In genomic region chr19:54415901-54416621, GRCh38 we compare ENCODE assay signal across 15 cellular contexts. TPM values are rescaled to one million over a fixed set of nuclear protein-coding genes. Genes with fewer than 3 reads are reported as not detected.
DNase-seq lines count a peak whose midpoint lies in the region; ATAC-seq, FAIRE-seq and TF ChIP-seq lines count a peak whose summit lies in the region.
"Had no signal": no experiment of that assay in that cellular context is flagged by ENCODE, and none has a peak within 500 bp of the region (broad histone marks: within the 10 kb centered on the region; RNA-seq: fewer than 3 reads in every experiment).

No MANE protein-coding gene starts in this region.

- H3K27me3 ChIP-seq in HepG2 (ENCODE audit: control insufficient read depth in 1 of 2, insufficient read depth in 2 of 2, low read length in 2 of 2), result no peaks in the 10 kb centered on the region
- no peaks in the 10 kb centered on the region for H3K27me3 ChIP-seq in right lobe of liver
- H3K27me3 ChIP-seq in dorsolateral prefrontal cortex, result peaks cover 0 to 27% (median 0%) of the 10 kb centered on the region in 45 donors

- no TSS peak for BruUV-seq in HepG2 (replicated peaks; lab: Mats Ljungman, UMichigan)

- peak overlapping the region; percentile 65 to 68 (median 66) for H3K4me3 ChIP-seq in HepG2 (replicated peaks in 1 of 3; ENCODE audit: insufficient read depth in 1 of 3, low read depth in 2 of 3, low read length in 3 of 3)
- H3K4me3 ChIP-seq in right lobe of liver, result no peak overlapping the region
- peak overlapping the region; percentile 53 to 96 (median 84) for H3K4me3 ChIP-seq in dorsolateral prefrontal cortex

- peaks cover 0 to 12% (median 0%) of the 10 kb centered on the region in 9 donors for H3K9me3 Mint-ChIP-seq in naive thymus-derived CD8-positive, alpha-beta T cell
- peaks cover 4% of the 10 kb centered on the region for H3K9me3 Mint-ChIP-seq in type B pancreatic cell
- H3K9me3 Mint-ChIP-seq: activated naive CD4-positive, alpha-beta T cell treated with anti-CD3 and anti-CD28 coated beads for 36 hours had no signal

- peaks cover 17 to 24% (median 20%) of the 10 kb centered on the region in 4 donors for H3K4me1 Mint-ChIP-seq in naive thymus-derived CD8-positive, alpha-beta T cell
- H3K4me1 Mint-ChIP-seq in type B pancreatic cell (ENCODE audit: unreplicated experiment), result peaks cover 20% of the 10 kb centered on the region

- CTCF ChIA-PET in HepG2 (lab: Yijun Ruan, JAX; ENCODE audit: low intra/inter-chr PET ratio, low total read pairs), result no interaction called here

- H4K20me1 ChIP-seq in HepG2 (ENCODE audit: insufficient read depth, low read length), result no peaks in the 10 kb centered on the region

- H3K4me3 Mint-ChIP-seq in naive thymus-derived CD8-positive, alpha-beta T cell, result peak overlapping the region in 6 of 10 donors; percentile 5 to 48 (median 24)
- H3K4me3 Mint-ChIP-seq in type B pancreatic cell, result peak overlapping the region; percentile 78
- H3K4me3 Mint-ChIP-seq: activated naive CD4-positive, alpha-beta T cell treated with anti-CD3 and anti-CD28 coated beads for 36 hours had no signal

- in situ Hi-C loops in HepG2 (cut with HindIII; ENCODE audit: extremely low pct_ligation_motif_present, low pct_unique_long_range_greater_than_20kb), result no loop called here

- TF ChIP-seq POLR2A in HepG2 (IDR thresholded peaks at IDR 0.05; ENCODE audit: insufficient read depth in 1 of 2, low read depth in 2 of 2, low read length in 2 of 2), result no peak
- TF ChIP-seq POLR2A in right lobe of liver (IDR thresholded peaks at IDR 0.05), result no peak

- no peak for ATAC-seq in HepG2
- ATAC-seq in right lobe of liver, result no peak
- ATAC-seq in naive thymus-derived CD8-positive, alpha-beta T cell, result no peak
- ATAC-seq: sciatic nerve had no signal

- no peaks in the 10 kb centered on the region for H3K79me2 ChIP-seq in HepG2 (ENCODE audit: insufficient read depth, low read length)

- intact Hi-C loops in HepG2 (cut with micrococcal nuclease; ENCODE audit: unreplicated experiment), result no loop called here
- intact Hi-C loops in right lobe of liver (cut with DNase I), result no loop called here
- intact Hi-C loops in dorsolateral prefrontal cortex (cut with DNase I), result loop anchor here in 1 of 2 donors (2.0 kb wide), 1 partner anchor 25 kb away; no protein-coding TSS in a partner anchor

- no peak overlapping the region for H3K27ac Mint-ChIP-seq in naive thymus-derived CD8-positive, alpha-beta T cell
- H3K27ac Mint-ChIP-seq in type B pancreatic cell, result no peak overlapping the region
- H3K27ac Mint-ChIP-seq: activated naive CD4-positive, alpha-beta T cell treated with anti-CD3 and anti-CD28 coated beads for 36 hours had no signal

- peak overlapping the region; percentile 54 for H3K9ac ChIP-seq in HepG2 (ENCODE audit: insufficient read depth, low read depth, low read length)

- H3K36me3 Mint-ChIP-seq in naive thymus-derived CD8-positive, alpha-beta T cell, result peaks cover 0 to 10% (median 0%) of the 10 kb centered on the region in 3 donors
- peaks cover 5% of the 10 kb centered on the region for H3K36me3 Mint-ChIP-seq in type B pancreatic cell

- H3K36me3 ChIP-seq in HepG2 (replicated peaks in 1 of 2; ENCODE audit: control insufficient read depth in 1 of 2, insufficient read depth in 2 of 2, low read length in 2 of 2), result no peaks in the 10 kb centered on the region
- no peaks in the 10 kb centered on the region for H3K36me3 ChIP-seq in right lobe of liver

- no peak overlapping the region for H3K27ac ChIP-seq in HepG2 (ENCODE audit: extremely low read length, insufficient read depth, low read length)
- H3K27ac ChIP-seq in right lobe of liver, result no peak overlapping the region
- peak overlapping the region; percentile 85 to 100 (median 99) for H3K27ac ChIP-seq in dorsolateral prefrontal cortex

- POLR2A ChIA-PET in HepG2 (lab: Yijun Ruan, JAX), result no interaction called here
- POLR2A ChIA-PET in naive thymus-derived CD8-positive, alpha-beta T cell (lab: Charles Lee), result interaction anchor here (1.2 kb wide), 1 partner anchor 33 kb away, joined by 4 read pairs; the partner anchor contains the start of gene LENG8

- TF ChIP-seq CTCF in HepG2 (CRISPR knock-in tag; IDR thresholded peaks at IDR 0.05) (no peak), right lobe of liver (IDR thresholded peaks at IDR 0.05) (no peak), dorsolateral prefrontal cortex (IDR thresholded peaks at IDR 0.05 in 54 of 56, conservative IDR thresholded peaks at IDR 0.05 in 2 of 56; ENCODE audit: low read depth in 1 of 56, partially characterized antibody in 56 of 56) (no peak), type B pancreatic cell (conservative IDR thresholded peaks at IDR 0.05) (no peak)

- FAIRE-seq in HepG2 (lab: Jason Lieb, UNC), result no peak

- no peak overlapping the region for H2AFZ ChIP-seq in HepG2 (ENCODE audit: low read length)

- no peak for TF ChIP-seq RAD21 in HepG2 (CRISPR knock-in tag; IDR thresholded peaks at IDR 0.05)

- no peaks in the 10 kb centered on the region for H3K9me3 ChIP-seq in HepG2 (ENCODE audit: low read length)
- H3K9me3 ChIP-seq in right lobe of liver, result no peaks in the 10 kb centered on the region

- peak overlapping the region; percentile 66 for H3K4me2 ChIP-seq in HepG2 (ENCODE audit: low read depth, low read length)

- H3K27me3 Mint-ChIP-seq in naive thymus-derived CD8-positive, alpha-beta T cell, result peaks cover 18 to 54% (median 44%) of the 10 kb centered on the region in 5 donors
- peaks cover 57% of the 10 kb centered on the region for H3K27me3 Mint-ChIP-seq in type B pancreatic cell

- TF ChIP-seq EP300 in HepG2 (IDR thresholded peaks at IDR 0.05; ENCODE audit: low read depth in 2 of 2, low read length in 2 of 2) (no peak), HepG2 (CRISPR knock-in tag; IDR thresholded peaks at IDR 0.05; ENCODE audit: borderline replicate concordance) (no peak)

- 19% methylated on average over 20 of the region's 25 CpGs for WGBS in HepG2 (ENCODE audit: low lambda C conversion rate)
- WGBS in right lobe of liver (ENCODE audit: insufficient coverage, low coverage, low lambda C conversion rate, missing lambda C conversion rate), result under 1% methylated on average over 18 of the region's 25 CpGs

- peaks cover 58% of the 10 kb centered on the region for H3K4me1 ChIP-seq in HepG2 (ENCODE audit: insufficient read depth, low read length)
- H3K4me1 ChIP-seq in right lobe of liver, result no peaks in the 10 kb centered on the region

- DNase-seq in HepG2 (ENCODE audit: low spot score) (no peak), right lobe of liver (no peak), dorsolateral prefrontal cortex (no peak), type B pancreatic cell (ENCODE audit: extremely low spot score, unreplicated experiment) (no peak), T-helper 2 cell (no peak), NCI-H1048 (lab: John Stamatoyannopoulos, UW) (no peak), H4 (ENCODE audit: low spot score) (no peak)
- DNase-seq in naive thymus-derived CD8-positive, alpha-beta T cell, result no peak
- DNase-seq: central memory CD4-positive, alpha-beta T cell; KBM-7; NCI-H146; NCI-H446 treated with DMSO at 0.1 percent for 48 hours; SW 1271 had no signal

RNA-seq across cellular contexts. Expression of gene TTYH1, which starts 0.8 kb away (rescaled TPM):
- total RNA-seq in HepG2 (2016; rRNA removed; fragmentation: Illumina TruSeq; extraction: Trizol), result 10.6 and 19.9 TPM in 2 replicates
- 24.8 and 26.4 TPM in 2 replicates for total RNA-seq in HepG2 (2016; cell fraction: cytosol; rRNA removed; fragmentation: Illumina TruSeq; extraction: Trizol; ENCODE audit: low read depth)
- total RNA-seq in HepG2 (2016; cell fraction: insoluble cytoplasmic fraction; rRNA removed; fragmentation: Illumina TruSeq; extraction: Trizol), result 9.4 and 21.3 TPM in 2 replicates
- 27.7 and 30.4 TPM in 2 replicates for total RNA-seq in HepG2 (2016; cell fraction: membrane; rRNA removed; fragmentation: Illumina TruSeq; extraction: Trizol)
- 16.5 and 20.3 TPM in 2 replicates for total RNA-seq in HepG2 (2016; cell fraction: nucleus; rRNA removed; fragmentation: Illumina TruSeq; extraction: Trizol)
- 6.9 and 8.9 TPM in 2 replicates for polyA plus RNA-seq in HepG2 (2011; rRNA removed)
- 7.0 and 10.7 TPM in 2 replicates for polyA plus RNA-seq in HepG2 (2011; cell fraction: cytosol; rRNA removed)
- polyA plus RNA-seq in HepG2 (2011; cell fraction: nucleus; rRNA removed), result 13.2 and 17.7 TPM in 2 replicates
- polyA plus RNA-seq in HepG2 (2012), result 4.1 and 6.2 TPM in 2 replicates
- 27.2 and 29.7 TPM in 2 replicates for polyA plus RNA-seq in HepG2 (2016; cell fraction: cytosol; fragmentation: Illumina TruSeq; extraction: Trizol; ENCODE audit: low read depth)
- 11.5 and 12.2 TPM in 2 replicates for polyA plus RNA-seq in HepG2 (2016; cell fraction: insoluble cytoplasmic fraction; fragmentation: Illumina TruSeq; extraction: Trizol; ENCODE audit: low read depth)
- polyA plus RNA-seq in HepG2 (2016; cell fraction: membrane; fragmentation: Illumina TruSeq; extraction: Trizol; ENCODE audit: low read depth), result 29.0 and 29.3 TPM in 2 replicates
- 34.6 and 38.5 TPM in 2 replicates for polyA plus RNA-seq in HepG2 (2016; cell fraction: nucleus; fragmentation: Illumina TruSeq; extraction: Trizol; ENCODE audit: insufficient read depth, low read depth)
- 15.4 TPM in 1 of 2 replicates, not detected in the other for polyA minus RNA-seq in HepG2 (2011; rRNA and poly(A)+ RNA removed; ENCODE audit: low replicate concordance)
- 6.2 and 9.2 TPM in 2 replicates for polyA minus RNA-seq in HepG2 (2011; cell fraction: cytosol; rRNA and poly(A)+ RNA removed)
- 2.6 and 3.9 TPM in 2 replicates for polyA minus RNA-seq in HepG2 (2011; cell fraction: nucleus; rRNA and poly(A)+ RNA removed)
- under 1 TPM in 5 of 6 experiments, not detected in 1; 0.30 to 0.93 (median 0.35) TPM for total RNA-seq in right lobe of liver
- 100 to 1,000 TPM; 150 to 805 (median 333) TPM for total RNA-seq in dorsolateral prefrontal cortex
- total RNA-seq in naive thymus-derived CD8-positive, alpha-beta T cell, result not detected
- polyA plus RNA-seq in naive thymus-derived CD8-positive, alpha-beta T cell, result under 1 TPM in 2 of 3 donors, not detected in 1; 0.04 to 0.65 TPM
- 8.7 and 50.7 TPM in 2 replicates for total RNA-seq in type B pancreatic cell (ENCODE audit: low replicate concordance)
- total RNA-seq in H4 (2014; rRNA removed; shearing (Covaris generic)), result not detected in 2 replicates
- total RNA-seq: activated naive CD4-positive, alpha-beta T cell treated with anti-CD3 and anti-CD28 coated beads for 36 hours had no signal

RNA-seq across cellular contexts. Expression of gene LENG8, which starts 32.9 kb away (rescaled TPM):
- total RNA-seq in HepG2 (2016; rRNA removed; fragmentation: Illumina TruSeq; extraction: Trizol), result 5.8 and 14.3 TPM in 2 replicates
- 1.1 and 2.1 TPM in 2 replicates for total RNA-seq in HepG2 (2016; cell fraction: cytosol; rRNA removed; fragmentation: Illumina TruSeq; extraction: Trizol; ENCODE audit: low read depth)
- 4.7 and 13.0 TPM in 2 replicates for total RNA-seq in HepG2 (2016; cell fraction: insoluble cytoplasmic fraction; rRNA removed; fragmentation: Illumina TruSeq; extraction: Trizol)
- 4.0 TPM in 2 replicates for total RNA-seq in HepG2 (2016; cell fraction: membrane; rRNA removed; fragmentation: Illumina TruSeq; extraction: Trizol)
- total RNA-seq in HepG2 (2016; cell fraction: nucleus; rRNA removed; fragmentation: Illumina TruSeq; extraction: Trizol), result 28.1 and 29.6 TPM in 2 replicates
- polyA plus RNA-seq in HepG2 (2011; rRNA removed), result 38.3 and 41.9 TPM in 2 replicates
- polyA plus RNA-seq in HepG2 (2011; cell fraction: cytosol; rRNA removed), result 3.2 and 6.8 TPM in 2 replicates
- 519 and 637 TPM in 2 replicates for polyA plus RNA-seq in HepG2 (2011; cell fraction: nucleus; rRNA removed)
- polyA plus RNA-seq in HepG2 (2012), result 46.6 and 63.0 TPM in 2 replicates
- polyA plus RNA-seq in HepG2 (2016; cell fraction: cytosol; fragmentation: Illumina TruSeq; extraction: Trizol; ENCODE audit: low read depth), result 0.46 and 0.71 TPM in 2 replicates
- 5.1 and 9.7 TPM in 2 replicates for polyA plus RNA-seq in HepG2 (2016; cell fraction: insoluble cytoplasmic fraction; fragmentation: Illumina TruSeq; extraction: Trizol; ENCODE audit: low read depth)
- polyA plus RNA-seq in HepG2 (2016; cell fraction: membrane; fragmentation: Illumina TruSeq; extraction: Trizol; ENCODE audit: low read depth), result 1.5 and 2.8 TPM in 2 replicates
- polyA plus RNA-seq in HepG2 (2016; cell fraction: nucleus; fragmentation: Illumina TruSeq; extraction: Trizol; ENCODE audit: insufficient read depth, low read depth), result 151 and 199 TPM in 2 replicates
- polyA minus RNA-seq in HepG2 (2011; rRNA and poly(A)+ RNA removed; ENCODE audit: low replicate concordance), result 27.1 and 40.7 TPM in 2 replicates
- 10.7 and 13.3 TPM in 2 replicates for polyA minus RNA-seq in HepG2 (2011; cell fraction: cytosol; rRNA and poly(A)+ RNA removed)
- 60.4 and 69.7 TPM in 2 replicates for polyA minus RNA-seq in HepG2 (2011; cell fraction: nucleus; rRNA and poly(A)+ RNA removed)
- total RNA-seq in right lobe of liver, result 10 to 100 TPM; 29.8 to 66.3 (median 41.1) TPM
- total RNA-seq in dorsolateral prefrontal cortex, result 100 to 1,000 TPM; 122 to 322 (median 204) TPM
- total RNA-seq in naive thymus-derived CD8-positive, alpha-beta T cell, result 100 to 1,000 TPM; 610 to 639 TPM
- 1 to 10 TPM; 4.5 to 8.6 (median 6.5) TPM for polyA plus RNA-seq in naive thymus-derived CD8-positive, alpha-beta T cell
- 135 and 196 TPM in 2 replicates for total RNA-seq in type B pancreatic cell (ENCODE audit: low replicate concordance)
- total RNA-seq in H4 (2014; rRNA removed; shearing (Covaris generic)), result 4.3 and 4.6 TPM in 2 replicates

RNA-seq across cellular contexts. Expression of gene LENG9, which starts 47.5 kb away (rescaled TPM):
- 1.5 and 2.9 TPM in 2 replicates for total RNA-seq in HepG2 (2016; rRNA removed; fragmentation: Illumina TruSeq; extraction: Trizol)
- total RNA-seq in HepG2 (2016; cell fraction: cytosol; rRNA removed; fragmentation: Illumina TruSeq; extraction: Trizol; ENCODE audit: low read depth), result 0.88 and 1.1 TPM in 2 replicates
- 1.8 and 2.6 TPM in 2 replicates for total RNA-seq in HepG2 (2016; cell fraction: insoluble cytoplasmic fraction; rRNA removed; fragmentation: Illumina TruSeq; extraction: Trizol)
- 1.8 and 2.1 TPM in 2 replicates for total RNA-seq in HepG2 (2016; cell fraction: membrane; rRNA removed; fragmentation: Illumina TruSeq; extraction: Trizol)
- 1.9 and 2.7 TPM in 2 replicates for total RNA-seq in HepG2 (2016; cell fraction: nucleus; rRNA removed; fragmentation: Illumina TruSeq; extraction: Trizol)
- 0.75 and 1.2 TPM in 2 replicates for polyA plus RNA-seq in HepG2 (2011; rRNA removed)
- 0.86 and 1.8 TPM in 2 replicates for polyA plus RNA-seq in HepG2 (2011; cell fraction: cytosol; rRNA removed)
- 1.7 TPM in 2 replicates for polyA plus RNA-seq in HepG2 (2011; cell fraction: nucleus; rRNA removed)
- 1.5 and 1.8 TPM in 2 replicates for polyA plus RNA-seq in HepG2 (2012)
- 0.32 and 0.38 TPM in 2 replicates for polyA plus RNA-seq in HepG2 (2016; cell fraction: cytosol; fragmentation: Illumina TruSeq; extraction: Trizol; ENCODE audit: low read depth)
- 1.4 and 1.5 TPM in 2 replicates for polyA plus RNA-seq in HepG2 (2016; cell fraction: insoluble cytoplasmic fraction; fragmentation: Illumina TruSeq; extraction: Trizol; ENCODE audit: low read depth)
- polyA plus RNA-seq in HepG2 (2016; cell fraction: membrane; fragmentation: Illumina TruSeq; extraction: Trizol; ENCODE audit: low read depth), result 0.65 and 1.0 TPM in 2 replicates
- polyA plus RNA-seq in HepG2 (2016; cell fraction: nucleus; fragmentation: Illumina TruSeq; extraction: Trizol; ENCODE audit: insufficient read depth, low read depth), result 0.95 and 1.2 TPM in 2 replicates
- polyA minus RNA-seq in HepG2 (2011; rRNA and poly(A)+ RNA removed; ENCODE audit: low replicate concordance), result 5.7 and 6.2 TPM in 2 replicates
- polyA minus RNA-seq in HepG2 (2011; cell fraction: cytosol; rRNA and poly(A)+ RNA removed), result 3.4 and 3.7 TPM in 2 replicates
- polyA minus RNA-seq in HepG2 (2011; cell fraction: nucleus; rRNA and poly(A)+ RNA removed), result 2.7 and 3.9 TPM in 2 replicates
- 1 to 10 TPM; 1.5 to 5.7 (median 3.3) TPM for total RNA-seq in right lobe of liver
- total RNA-seq in dorsolateral prefrontal cortex, result 1 to 10 TPM in 119 of 120 experiments, under 1 TPM in 1; 0.94 to 5.4 (median 3.1) TPM
- 1 to 10 TPM; 5.2 to 5.8 TPM for total RNA-seq in naive thymus-derived CD8-positive, alpha-beta T cell
- under 1 TPM in 2 of 3 donors, not detected in 1; 0.22 to 0.36 TPM for polyA plus RNA-seq in naive thymus-derived CD8-positive, alpha-beta T cell
- 3.9 and 4.2 TPM in 2 replicates for total RNA-seq in type B pancreatic cell (ENCODE audit: low replicate concordance)
- total RNA-seq in H4 (2014; rRNA removed; shearing (Covaris generic)), result 0.33 and 0.64 TPM in 2 replicates

RNA-seq across cellular contexts. Expression of gene LAIR1, which starts 51.3 kb away (rescaled TPM):
- total RNA-seq in HepG2 (2016; rRNA removed; fragmentation: Illumina TruSeq; extraction: Trizol) (0.70 and 1.2 TPM in 2 replicates), right lobe of liver (10 to 100 TPM in 2 of 6 experiments, 1 to 10 TPM in 4; 2.9 to 15.3 (median 4.9) TPM), dorsolateral prefrontal cortex (10 to 100 TPM in 89 of 120 experiments, 1 to 10 TPM in 31; 2.9 to 58.6 (median 14.1) TPM), type B pancreatic cell (ENCODE audit: low replicate concordance) (not detected in 2 replicates)
- total RNA-seq in HepG2 (2016; cell fraction: cytosol; rRNA removed; fragmentation: Illumina TruSeq; extraction: Trizol; ENCODE audit: low read depth), result 0.26 and 0.51 TPM in 2 replicates
- 0.95 and 1.0 TPM in 2 replicates for total RNA-seq in HepG2 (2016; cell fraction: insoluble cytoplasmic fraction; rRNA removed; fragmentation: Illumina TruSeq; extraction: Trizol)
- total RNA-seq in HepG2 (2016; cell fraction: membrane; rRNA removed; fragmentation: Illumina TruSeq; extraction: Trizol), result 0.79 and 1.1 TPM in 2 replicates
- 1.8 and 3.2 TPM in 2 replicates for total RNA-seq in HepG2 (2016; cell fraction: nucleus; rRNA removed; fragmentation: Illumina TruSeq; extraction: Trizol)
- 0.75 and 1.1 TPM in 2 replicates for polyA plus RNA-seq in HepG2 (2011; rRNA removed)
- polyA plus RNA-seq in HepG2 (2011; cell fraction: cytosol; rRNA removed), result 0.64 and 0.74 TPM in 2 replicates
- polyA plus RNA-seq in HepG2 (2011; cell fraction: nucleus; rRNA removed), result 1.1 and 1.5 TPM in 2 replicates
- polyA plus RNA-seq in HepG2 (2012), result 0.17 TPM in 1 of 2 replicates, not detected in the other
- polyA plus RNA-seq in HepG2 (2016; cell fraction: cytosol; fragmentation: Illumina TruSeq; extraction: Trizol; ENCODE audit: low read depth), result 0.64 and 0.71 TPM in 2 replicates
- polyA plus RNA-seq in HepG2 (2016; cell fraction: insoluble cytoplasmic fraction; fragmentation: Illumina TruSeq; extraction: Trizol; ENCODE audit: low read depth), result 1.0 and 1.2 TPM in 2 replicates
- polyA plus RNA-seq in HepG2 (2016; cell fraction: membrane; fragmentation: Illumina TruSeq; extraction: Trizol; ENCODE audit: low read depth), result 1.2 and 1.6 TPM in 2 replicates
- 2.8 and 3.2 TPM in 2 replicates for polyA plus RNA-seq in HepG2 (2016; cell fraction: nucleus; fragmentation: Illumina TruSeq; extraction: Trizol; ENCODE audit: insufficient read depth, low read depth)
- polyA minus RNA-seq in HepG2 (2011; rRNA and poly(A)+ RNA removed; ENCODE audit: low replicate concordance), result 0.66 TPM in 1 of 2 replicates, not detected in the other
- polyA minus RNA-seq in HepG2 (2011; cell fraction: cytosol; rRNA and poly(A)+ RNA removed), result 0.79 TPM in 1 of 2 replicates, not detected in the other
- 0.90 and 2.0 TPM in 2 replicates for polyA minus RNA-seq in HepG2 (2011; cell fraction: nucleus; rRNA and poly(A)+ RNA removed)
- 10 to 100 TPM; 67.4 to 71.1 TPM for total RNA-seq in naive thymus-derived CD8-positive, alpha-beta T cell
- polyA plus RNA-seq in naive thymus-derived CD8-positive, alpha-beta T cell, result 100 to 1,000 TPM in 1 of 3 donors, 10 to 100 TPM in 2; 58.3 to 104 (median 59.9) TPM
- 0.46 and 1.5 TPM in 2 replicates for total RNA-seq in H4 (2014; rRNA removed; shearing (Covaris generic))

RNA-seq across cellular contexts. Expression of gene CDC42EP5, which starts 57.0 kb away (rescaled TPM):
- total RNA-seq in HepG2 (2016; rRNA removed; fragmentation: Illumina TruSeq; extraction: Trizol) (0.83 and 1.6 TPM in 2 replicates), right lobe of liver (1 to 10 TPM; 1.3 to 3.7 (median 2.0) TPM), dorsolateral prefrontal cortex (10 to 100 TPM in 2 of 120 experiments, 1 to 10 TPM in 116, under 1 TPM in 2; 0.66 to 11.0 (median 3.4) TPM), type B pancreatic cell (ENCODE audit: low replicate concordance) (16.1 and 24.3 TPM in 2 replicates)
- total RNA-seq in HepG2 (2016; cell fraction: cytosol; rRNA removed; fragmentation: Illumina TruSeq; extraction: Trizol; ENCODE audit: low read depth), result 1.4 and 3.2 TPM in 2 replicates
- 1.00 and 1.6 TPM in 2 replicates for total RNA-seq in HepG2 (2016; cell fraction: insoluble cytoplasmic fraction; rRNA removed; fragmentation: Illumina TruSeq; extraction: Trizol)
- 1.4 and 1.9 TPM in 2 replicates for total RNA-seq in HepG2 (2016; cell fraction: membrane; rRNA removed; fragmentation: Illumina TruSeq; extraction: Trizol)
- not detected in 2 replicates for total RNA-seq in HepG2 (2016; cell fraction: nucleus; rRNA removed; fragmentation: Illumina TruSeq; extraction: Trizol)
- 0.34 and 0.41 TPM in 2 replicates for polyA plus RNA-seq in HepG2 (2011; rRNA removed)
- polyA plus RNA-seq in HepG2 (2011; cell fraction: cytosol; rRNA removed), result 0.37 and 0.90 TPM in 2 replicates
- 0.35 and 0.56 TPM in 2 replicates for polyA plus RNA-seq in HepG2 (2011; cell fraction: nucleus; rRNA removed)
- polyA plus RNA-seq in HepG2 (2012), result 0.92 and 0.97 TPM in 2 replicates
- polyA plus RNA-seq in HepG2 (2016; cell fraction: cytosol; fragmentation: Illumina TruSeq; extraction: Trizol; ENCODE audit: low read depth), result 2.2 and 4.1 TPM in 2 replicates
- polyA plus RNA-seq in HepG2 (2016; cell fraction: insoluble cytoplasmic fraction; fragmentation: Illumina TruSeq; extraction: Trizol; ENCODE audit: low read depth), result 2.3 and 3.1 TPM in 2 replicates
- 4.7 and 5.9 TPM in 2 replicates for polyA plus RNA-seq in HepG2 (2016; cell fraction: membrane; fragmentation: Illumina TruSeq; extraction: Trizol; ENCODE audit: low read depth)
- polyA plus RNA-seq in HepG2 (2016; cell fraction: nucleus; fragmentation: Illumina TruSeq; extraction: Trizol; ENCODE audit: insufficient read depth, low read depth), result 1.2 and 2.4 TPM in 2 replicates
- polyA minus RNA-seq in HepG2 (2011; rRNA and poly(A)+ RNA removed; ENCODE audit: low replicate concordance), result 0.54 TPM in 1 of 2 replicates, not detected in the other
- polyA minus RNA-seq in HepG2 (2011; cell fraction: cytosol; rRNA and poly(A)+ RNA removed), result 0.79 TPM in 1 of 2 replicates, not detected in the other
- polyA minus RNA-seq in HepG2 (2011; cell fraction: nucleus; rRNA and poly(A)+ RNA removed), result not detected in 2 replicates
- total RNA-seq in naive thymus-derived CD8-positive, alpha-beta T cell, result not detected
- polyA plus RNA-seq in naive thymus-derived CD8-positive, alpha-beta T cell, result not detected
- total RNA-seq in H4 (2014; rRNA removed; shearing (Covaris generic)), result 5.1 and 7.0 TPM in 2 replicates
- total RNA-seq: activated naive CD4-positive, alpha-beta T cell treated with anti-CD3 and anti-CD28 coated beads for 36 hours had no signal

Comparison
In these comparisons a context has a peak if more than half of its experiments do, and no peak if none do; other contexts are left out.
1. H3K4me3 ChIP-seq: peak in HepG2 (3 of 3) and dorsolateral prefrontal cortex (59 of 59); none in right lobe of liver (0 of 3).
2. H3K27ac ChIP-seq: peak in dorsolateral prefrontal cortex (59 of 59); none in HepG2 (single experiment) and right lobe of liver (0 of 3).